Comparison of ENCODE assay signal across 8 cellular contexts in the genomic region with DNA sequence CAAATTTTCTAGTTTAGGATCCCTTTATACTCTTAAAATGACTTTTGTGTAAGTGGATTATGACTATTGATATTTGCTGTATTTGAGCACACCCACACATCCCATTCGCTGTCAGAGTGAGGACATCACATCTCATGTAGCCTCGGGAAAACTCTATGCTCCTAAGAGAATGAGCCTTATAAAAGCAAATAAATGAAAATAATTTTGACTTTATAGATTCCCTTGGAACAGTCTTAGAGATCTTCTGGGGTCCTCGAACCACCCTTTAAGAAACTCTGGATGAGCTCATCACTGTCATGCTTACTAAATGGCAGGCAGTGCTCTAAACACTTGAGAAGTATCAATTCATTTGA.
"Had no signal": no experiment of that assay in that cellular context is flagged by ENCODE, and none has a peak within 500 bp of the region (broad histone marks: within the 10 kb centered on the region; RNA-seq: fewer than 3 reads in every experiment).

No MANE protein-coding gene starts in this region.

- H3K4me1 ChIP-seq: tibial nerve had no signal

- ATAC-seq: activated naive CD8-positive, alpha-beta T cell treated with anti-CD3 and anti-CD28 coated beads, Interleukin-2, amount 50 U/mL, for 24 hours had no signal

- H3K27me3 ChIP-seq: tibial nerve had no signal

- H3K4me3 ChIP-seq: coronary artery, lung, tibial nerve had no signal

- H3K27ac ChIP-seq: coronary artery, epithelial cell of prostate, tibial nerve had no signal

- DNase-seq: effector CD4-positive, alpha-beta T cell; naive B cell; stimulated activated naive B cell treated with anti-CD40 and anti-IgM and Interleukin-4, amounts not matched to agents 10 μg/mL and 1 μg/mL and 100 μg/mL, for 72 hours had no signal

- H3K9me3 ChIP-seq: tibial nerve had no signal
